Comparison of ENCODE assay signal across 11 cellular contexts in genomic region chr9:93574091-93574899, GRCh38. TPM values are rescaled to one million over a fixed set of nuclear protein-coding genes. Genes with fewer than 3 reads are reported as not detected.
A peak's percentile ranks its signal among the peaks of the same experiment; 100 is the strongest.
DNase-seq lines count a peak whose midpoint lies in the region; ATAC-seq and TF ChIP-seq lines count a peak whose summit lies in the region.
"Had no signal": no experiment of that assay in that cellular context is flagged by ENCODE, and none has a peak within 500 bp of the region (broad histone marks: within the 10 kb centered on the region; RNA-seq: fewer than 3 reads in every experiment).

No MANE protein-coding gene starts in this region.

- TF ChIP-seq EP300 in esophagus muscularis mucosa (IDR thresholded peaks at IDR 0.05): no peak

- peak overlapping the region; percentile 64 for H3K27ac Mint-ChIP-seq in activated T-cell treated with anti-CD3 and anti-CD28 coated beads, Interleukin-2, amount 50 U/mL, for 24 hours

- H3K27ac ChIP-seq in esophagus muscularis mucosa (replicated peaks in 1 of 4) (peak overlapping the region in 3 of 4 donors; percentile 92 to 97 (median 92)), body of pancreas (no peak overlapping the region)

- TF ChIP-seq CTCF in esophagus muscularis mucosa (IDR thresholded peaks at IDR 0.05) (no peak), foreskin fibroblast (IDR thresholded peaks at IDR 0.05; ENCODE audit: low read depth, low read length) (no peak), body of pancreas (IDR thresholded peaks at IDR 0.05) (no peak)

- H3K4me3 ChIP-seq in esophagus muscularis mucosa (no peak overlapping the region), foreskin fibroblast (ENCODE audit: low read depth in 1 of 2, low read length in 2 of 2) (no peak overlapping the region), body of pancreas (no peak overlapping the region)

- no peaks in the 10 kb centered on the region for H3K36me3 ChIP-seq in esophagus muscularis mucosa
- H3K36me3 ChIP-seq in body of pancreas (replicated peaks in 1 of 2; ENCODE audit: insufficient read depth in 1 of 2, low read depth in 2 of 2): no peaks in the 10 kb centered on the region

- no peaks in the 10 kb centered on the region for H3K9me3 ChIP-seq in esophagus muscularis mucosa
- H3K9me3 ChIP-seq in body of pancreas: no peaks in the 10 kb centered on the region

- TF ChIP-seq POLR2A in esophagus muscularis mucosa (IDR thresholded peaks at IDR 0.05; ENCODE audit: low read depth): no peak
- TF ChIP-seq POLR2A in body of pancreas (IDR thresholded peaks at IDR 0.05): no peak

- peaks cover 26 to 41% (median 36%) of the 10 kb centered on the region in 4 donors for H3K4me1 ChIP-seq in esophagus muscularis mucosa
- peaks cover 27% of the 10 kb centered on the region for H3K4me1 ChIP-seq in body of pancreas

- peak overlapping the region; percentile 86 for H3K4me3 Mint-ChIP-seq in activated T-cell treated with anti-CD3 and anti-CD28 coated beads, Interleukin-2, amount 50 U/mL, for 24 hours

- no peaks in the 10 kb centered on the region for H3K27me3 ChIP-seq in esophagus muscularis mucosa
- no peaks in the 10 kb centered on the region for H3K27me3 ChIP-seq in body of pancreas

- peaks cover 18% of the 10 kb centered on the region for H3K36me3 Mint-ChIP-seq in activated T-cell treated with anti-CD3 and anti-CD28 coated beads, Interleukin-2, amount 50 U/mL, for 24 hours (ENCODE audit: low read depth)

- WGBS in esophagus muscularis mucosa: 84% methylated on average over 9 of the region's 9 CpGs
- WGBS in body of pancreas, 2 donors: 83 to 89% methylated on average over 9 of the region's 9 CpGs

- H3K4me1 Mint-ChIP-seq in activated T-cell treated with anti-CD3 and anti-CD28 coated beads, Interleukin-2, amount 50 U/mL, for 24 hours (ENCODE audit: low read depth): peaks cover 28% of the 10 kb centered on the region

- no peaks in the 10 kb centered on the region for H3K27me3 Mint-ChIP-seq in activated T-cell treated with anti-CD3 and anti-CD28 coated beads, Interleukin-2, amount 50 U/mL, for 24 hours

- H3K9me3 Mint-ChIP-seq in activated T-cell treated with anti-CD3 and anti-CD28 coated beads, Interleukin-2, amount 50 U/mL, for 24 hours: no peaks in the 10 kb centered on the region

- no peak for ATAC-seq in body of pancreas

- intact Hi-C loops in esophagus muscularis mucosa (cut with DNase I): loop anchor here (10.0 kb wide), 1 partner anchor 409 kb away; no protein-coding TSS in a partner anchor
- intact Hi-C loops in body of pancreas (cut with DNase I): no loop called here

- no peak for DNase-seq in activated T-cell treated with anti-CD3 and anti-CD28 coated beads, Interleukin-2, amount 50 U/mL, for 24 hours
- DNase-seq in activated T-cell treated with anti-CD3 and anti-CD28 coated beads for 4 hours (no peak), MV-4-11 (lab: John Stamatoyannopoulos, UW) (peak; percentile 22), esophagus muscularis mucosa (ENCODE audit: extremely low spot score) (no peak), foreskin fibroblast (no peak), body of pancreas (no peak), SIG-M5 (lab: John Stamatoyannopoulos, UW) (no peak)
- DNase-seq in stimulated activated CD8-positive, alpha-beta memory T cell treated with anti-CD3 and anti-CD28 coated beads, Interleukin-4, amount 100 ng/mL, for 48 hours: peak; percentile 20
- DNase-seq: KG1; NCI-H2029 treated with DMSO at 0.1 percent for 48 hours; NK-92 treated with Interleukin-12 subunit alpha and Interleukin-12 subunit beta, amount 100 ng/mL, for 24 hours had no signal

RNA-seq across cellular contexts. Expression of gene PHF2, which starts 2.1 kb away (rescaled TPM):
- total RNA-seq in esophagus muscularis mucosa (10 to 100 TPM; 35.7 to 53.5 (median 43.2) TPM), body of pancreas (10 to 100 TPM; 15.0 to 19.8 TPM)

Comparison
In these comparisons a context has a peak if more than half of its experiments do, and no peak if none do; other contexts are left out.
1. DNase-seq: peak in MV-4-11 (single experiment) and stimulated activated CD8-positive, alpha-beta memory T cell treated with anti-CD3 and anti-CD28 coated beads, Interleukin-4, amount 100 ng/mL, for 48 hours (single experiment); none in activated T-cell treated with anti-CD3 and anti-CD28 coated beads, Interleukin-2, amount 50 U/mL, for 24 hours (single experiment), activated T-cell treated with anti-CD3 and anti-CD28 coated beads for 4 hours (single experiment), esophagus muscularis mucosa (single experiment), foreskin fibroblast (0 of 2), body of pancreas (0 of 4) and SIG-M5 (single experiment).
2. H3K27ac ChIP-seq: peak in esophagus muscularis mucosa (3 of 4); none in body of pancreas (0 of 4).